Comparison of ENCODE assay signal across 23 cellular contexts in genomic region chr12:120879711-120880300, GRCh38. TPM values are rescaled to one million over a fixed set of nuclear protein-coding genes. Genes with fewer than 3 reads are reported as not detected.
A peak's percentile ranks its signal among the peaks of the same experiment; 100 is the strongest.
DNase-seq lines count a peak whose midpoint lies in the region; ATAC-seq and TF ChIP-seq lines count a peak whose summit lies in the region.
"Had no signal": no experiment of that assay in that cellular context is flagged by ENCODE, and none has a peak within 500 bp of the region (broad histone marks: within the 10 kb centered on the region; RNA-seq: fewer than 3 reads in every experiment).

No MANE protein-coding gene starts in this region.

- H3K4me1 ChIP-seq in CD8-positive, alpha-beta T cell (ENCODE audit: insufficient read depth, low read length): peaks cover 8% of the 10 kb centered on the region
- peaks cover 6% of the 10 kb centered on the region for H3K4me1 ChIP-seq in RWPE2 (ENCODE audit: insufficient read depth, poor library complexity, severe bottlenecking)

- peaks cover 19% of the 10 kb centered on the region for H3K36me3 Mint-ChIP-seq in CD8-positive, alpha-beta T cell
- H3K36me3 Mint-ChIP-seq in chondrocyte (ENCODE audit: low read depth) (no peaks in the 10 kb centered on the region), progenitor cell of endocrine pancreas (ENCODE audit: insufficient read depth) (peaks cover 2% of the 10 kb centered on the region)

- H3K9me3 Mint-ChIP-seq in CD8-positive, alpha-beta T cell: no peaks in the 10 kb centered on the region
- no peaks in the 10 kb centered on the region for H3K9me3 Mint-ChIP-seq in chondrocyte (ENCODE audit: low read depth)
- no peaks in the 10 kb centered on the region for H3K9me3 Mint-ChIP-seq in progenitor cell of endocrine pancreas (ENCODE audit: low read depth)
- H3K9me3 Mint-ChIP-seq: H9, HFFc6 had no signal

- H3K9me3 ChIP-seq in CD8-positive, alpha-beta T cell (ENCODE audit: low read length): no peaks in the 10 kb centered on the region
- H3K9me3 ChIP-seq in RWPE2 (ENCODE audit: severe bottlenecking): no peaks in the 10 kb centered on the region

- CTCF ChIA-PET in CD8-positive, alpha-beta T cell (lab: Charles Lee): no interaction called here

- no peak for TF ChIP-seq CTCF in CD8-positive, alpha-beta T cell (IDR thresholded peaks at IDR 0.05)
- TF ChIP-seq CTCF in RWPE2 (IDR thresholded peaks at IDR 0.05; ENCODE audit: poor library complexity, severe bottlenecking) (no peak), chondrocyte (IDR thresholded peaks at IDR 0.05) (no peak), progenitor cell of endocrine pancreas (IDR thresholded peaks at IDR 0.05; ENCODE audit: unreplicated experiment) (no peak)

- H3K4me3 Mint-ChIP-seq in CD8-positive, alpha-beta T cell: no peak overlapping the region
- no peak overlapping the region for H3K4me3 Mint-ChIP-seq in chondrocyte (ENCODE audit: unreplicated experiment)
- H3K4me3 Mint-ChIP-seq in progenitor cell of endocrine pancreas (ENCODE audit: low read depth): no peak overlapping the region
- H3K4me3 Mint-ChIP-seq: H9, HFFc6 had no signal

- no peaks in the 10 kb centered on the region for H3K36me3 ChIP-seq in CD8-positive, alpha-beta T cell (ENCODE audit: insufficient read depth, low read length)
- peaks cover 4% of the 10 kb centered on the region; the same call in 1 of the 2 replicates for H3K36me3 ChIP-seq in RWPE2 (ENCODE audit: low read depth)

- POLR2A ChIA-PET in CD8-positive, alpha-beta T cell (lab: Charles Lee): no interaction called here

- intact Hi-C loops in CD8-positive, alpha-beta T cell (cut with DNase I, micrococcal nuclease): no loop called here
- intact Hi-C loops in cardiac septum (cut with DNase I): no loop called here

- no peak overlapping the region for H3K4me3 ChIP-seq in CD8-positive, alpha-beta T cell (ENCODE audit: low read depth, low read length)
- H3K4me3 ChIP-seq in RWPE2 (ENCODE audit: severe bottlenecking): no peak overlapping the region
- H3K4me3 ChIP-seq: GM23248 had no signal

- no peak for ATAC-seq in CD8-positive, alpha-beta T cell
- ATAC-seq in RWPE2 (ENCODE audit: low read depth) (no peak), HG03521 (IDR thresholded peaks at IDR 0.05; ENCODE audit: unreplicated experiment) (no peak), GM21529 (IDR thresholded peaks at IDR 0.05; ENCODE audit: unreplicated experiment) (no peak)
- ATAC-seq: HepG2, Panc1 had no signal

- H3K4me1 Mint-ChIP-seq in CD8-positive, alpha-beta T cell (ENCODE audit: low read depth): peaks cover 64% of the 10 kb centered on the region
- H3K4me1 Mint-ChIP-seq in chondrocyte (ENCODE audit: low read depth): peaks cover 21% of the 10 kb centered on the region
- H3K4me1 Mint-ChIP-seq in progenitor cell of endocrine pancreas (ENCODE audit: low read depth): peaks cover 12% of the 10 kb centered on the region

- no peaks in the 10 kb centered on the region for H3K27me3 ChIP-seq in CD8-positive, alpha-beta T cell (ENCODE audit: insufficient read depth, low read length)
- no peaks in the 10 kb centered on the region for H3K27me3 ChIP-seq in RWPE2 (ENCODE audit: insufficient read depth, poor library complexity, severe bottlenecking)

- H3K27ac Mint-ChIP-seq in CD8-positive, alpha-beta T cell: peak overlapping the region; percentile 27
- H3K27ac Mint-ChIP-seq in chondrocyte (ENCODE audit: unreplicated experiment): peak overlapping the region; percentile 17
- peak overlapping the region; percentile 41 for H3K27ac Mint-ChIP-seq in progenitor cell of endocrine pancreas
- H3K27ac Mint-ChIP-seq: H9, HFFc6 had no signal

- no peaks in the 10 kb centered on the region for H3K27me3 Mint-ChIP-seq in CD8-positive, alpha-beta T cell (ENCODE audit: low read depth)
- no peaks in the 10 kb centered on the region for H3K27me3 Mint-ChIP-seq in chondrocyte (ENCODE audit: low read depth)
- H3K27me3 Mint-ChIP-seq in progenitor cell of endocrine pancreas: no peaks in the 10 kb centered on the region

- H3K27ac ChIP-seq in CD8-positive, alpha-beta T cell (ENCODE audit: low read depth, low read length): no peak overlapping the region
- H3K27ac ChIP-seq in RWPE2 (ENCODE audit: poor library complexity, severe bottlenecking): peak overlapping the region; percentile 11
- H3K27ac ChIP-seq: C4-2B, GM23248 had no signal

- no peak for DNase-seq in CD8-positive, alpha-beta T cell
- DNase-seq in RWPE2 (ENCODE audit: low spot score): no peak
- DNase-seq in chondrocyte (ENCODE audit: low spot score): no peak
- no peak for DNase-seq in progenitor cell of endocrine pancreas (ENCODE audit: low spot score, unreplicated experiment)
- DNase-seq in LoVo (ENCODE audit: low spot score): no peak
- no peak for DNase-seq in cardiac septum (ENCODE audit: low spot score)
- DNase-seq: EL, GF-D8, GM23248, H9, HFFc6, KBM-7, NCI-H1092 treated with DMSO at 0.1 percent for 48 hours, NCI-H1436 treated with DMSO at 0.1 percent for 48 hours, NCI-H1930, NCI-H226, NCI-H510A treated with DMSO at 0.1 percent for 48 hours, NCI-H748 treated with DMSO at 0.1 percent for 48 hours had no signal

RNA-seq across cellular contexts. Expression of gene SPPL3, which starts 24.4 kb away (rescaled TPM):
- total RNA-seq in CD8-positive, alpha-beta T cell: 10 to 100 TPM; 42.3 to 42.9 TPM
- total RNA-seq in chondrocyte: 45.7 to 53.6 TPM (median 51.3 TPM) in 3 replicates
- 69.1 and 70.2 TPM in 2 replicates for total RNA-seq in progenitor cell of endocrine pancreas
- 32.2 TPM for total RNA-seq in cardiac septum
